22 cellular contexts compared by ENCODE assay signal in the genomic region with DNA sequence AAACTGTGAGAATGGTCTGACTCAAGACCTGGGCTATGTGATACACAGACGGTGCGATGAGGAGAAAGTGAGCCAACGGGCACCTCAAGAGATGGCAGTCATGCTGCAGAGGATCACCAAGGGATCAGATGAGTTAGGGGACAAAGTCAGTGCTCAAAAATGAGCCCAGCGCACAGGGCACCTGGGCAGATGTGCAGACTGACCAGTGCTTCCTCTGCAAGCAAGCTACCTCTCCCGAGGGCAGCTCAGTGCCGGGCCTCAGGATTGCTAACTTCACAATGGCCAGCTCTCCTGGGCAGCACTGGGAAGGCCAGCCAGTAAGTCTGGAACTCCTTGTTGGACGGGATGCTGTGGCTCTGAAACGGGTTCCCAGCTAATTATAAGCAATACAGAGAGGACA. TPM values are rescaled to one million over a fixed set of nuclear protein-coding genes. Genes with fewer than 3 reads are reported as not detected.
DNase-seq lines count a peak whose midpoint lies in the region; ATAC-seq and TF ChIP-seq lines count a peak whose summit lies in the region.
"Had no signal": no experiment of that assay in that cellular context is flagged by ENCODE, and none has a peak within 500 bp of the region (broad histone marks: within the 10 kb centered on the region; RNA-seq: fewer than 3 reads in every experiment).

No MANE protein-coding gene starts in this region.

- no peaks in the 10 kb centered on the region for H3K9me3 ChIP-seq in left ventricle myocardium inferior (replicated peaks)
- H3K9me3 ChIP-seq: BLaER1, Caco-2 had no signal

- H3K4me3 ChIP-seq in left ventricle myocardium inferior: no peak overlapping the region
- H3K4me3 ChIP-seq: BLaER1, GM12878, GM23248 had no signal

- peaks cover 6% of the 10 kb centered on the region for H3K9me3 Mint-ChIP-seq in glutamatergic neuron (ENCODE audit: unreplicated experiment)
- H3K9me3 Mint-ChIP-seq in activated T-cell treated with anti-CD3 and anti-CD28 coated beads, Interleukin-2, amount 50 U/mL, for 4 hours: no peaks in the 10 kb centered on the region
- H3K9me3 Mint-ChIP-seq: CD4-positive, CD25-positive, alpha-beta regulatory T cell; CD8-positive, alpha-beta T cell; H9 had no signal

- ATAC-seq in activated T-cell treated with anti-CD3 and anti-CD28 coated beads, Interleukin-2, amount 50 U/mL, for 4 hours: no peak
- ATAC-seq: CD8-positive, alpha-beta T cell; GM12878; HCT116 had no signal

- no peak overlapping the region for H3K4me3 Mint-ChIP-seq in glutamatergic neuron (ENCODE audit: unreplicated experiment)
- H3K4me3 Mint-ChIP-seq in activated T-cell treated with anti-CD3 and anti-CD28 coated beads, Interleukin-2, amount 50 U/mL, for 4 hours: no peak overlapping the region
- H3K4me3 Mint-ChIP-seq: B cell; CD4-positive, CD25-positive, alpha-beta regulatory T cell; CD8-positive, alpha-beta T cell; H9 had no signal

- H3K27ac Mint-ChIP-seq in glutamatergic neuron (ENCODE audit: unreplicated experiment): no peak overlapping the region
- H3K27ac Mint-ChIP-seq: B cell; CD4-positive, CD25-positive, alpha-beta regulatory T cell; CD8-positive, alpha-beta T cell had no signal

- DNase-seq in activated effector memory CD4-positive, alpha-beta T cell treated with anti-CD3 and anti-CD28 coated beads, Interleukin-2, amount 50 U/mL, for 16 hours: peak; percentile 43
- no peak for DNase-seq in activated effector memory CD4-positive, alpha-beta T cell treated with Interleukin-2 at 50 U/mL for 16 hours
- DNase-seq in iPS-NIHi7 (ENCODE audit: extremely low spot score) (peak; percentile 4), posterior vena cava (ENCODE audit: low spot score) (peak; percentile 56), glutamatergic neuron (no peak), left ventricle myocardium inferior (no peak)
- no peak for DNase-seq in activated T-cell treated with anti-CD3 and anti-CD28 coated beads, Interleukin-2, amount 50 U/mL, for 4 hours
- DNase-seq: Caco-2; CD4-positive, CD25-positive, alpha-beta regulatory T cell; CD8-positive, alpha-beta T cell; DMS 273 treated with DMSO at 0.1 percent for 48 hours; DMS79; EL; GDM1; GM23248; H9 had no signal

- TF ChIP-seq CTCF in glutamatergic neuron (IDR thresholded peaks at IDR 0.05; ENCODE audit: partially characterized antibody, unreplicated experiment) (no peak), left ventricle myocardium inferior (IDR thresholded peaks at IDR 0.05; ENCODE audit: borderline replicate concordance) (no peak)

- intact Hi-C loops in posterior vena cava (cut with DNase I) (no loop called here), left ventricle myocardium inferior (cut with micrococcal nuclease) (loop anchor here (10.0 kb wide), 1 partner anchor 49 kb away; no protein-coding TSS in a partner anchor)

- H3K4me1 ChIP-seq in left ventricle myocardium inferior: peaks cover 35% of the 10 kb centered on the region
- H3K4me1 ChIP-seq: Caco-2 had no signal

- H3K27ac ChIP-seq in left ventricle myocardium inferior (replicated peaks): no peak overlapping the region
- H3K27ac ChIP-seq: 22Rv1, BLaER1, C4-2B, GM23248 had no signal

- peaks cover 64% of the 10 kb centered on the region for H3K36me3 ChIP-seq in left ventricle myocardium inferior

- no peaks in the 10 kb centered on the region for H3K27me3 ChIP-seq in left ventricle myocardium inferior (ENCODE audit: low read depth)
- H3K27me3 ChIP-seq: BLaER1 had no signal

- H3K4me1 Mint-ChIP-seq in glutamatergic neuron (ENCODE audit: low read depth, unreplicated experiment): peaks cover 10% of the 10 kb centered on the region
- H3K4me1 Mint-ChIP-seq in activated T-cell treated with anti-CD3 and anti-CD28 coated beads, Interleukin-2, amount 50 U/mL, for 4 hours (ENCODE audit: low read depth): no peaks in the 10 kb centered on the region
- H3K4me1 Mint-ChIP-seq: B cell; CD4-positive, CD25-positive, alpha-beta regulatory T cell; H9 had no signal

- peaks cover 5% of the 10 kb centered on the region for H3K36me3 Mint-ChIP-seq in glutamatergic neuron (ENCODE audit: unreplicated experiment)
- H3K36me3 Mint-ChIP-seq in activated T-cell treated with anti-CD3 and anti-CD28 coated beads, Interleukin-2, amount 50 U/mL, for 4 hours (ENCODE audit: insufficient read depth): peaks cover 26% of the 10 kb centered on the region

- peaks cover 9% of the 10 kb centered on the region for H3K27me3 Mint-ChIP-seq in glutamatergic neuron (ENCODE audit: unreplicated experiment)
- no peaks in the 10 kb centered on the region for H3K27me3 Mint-ChIP-seq in activated T-cell treated with anti-CD3 and anti-CD28 coated beads, Interleukin-2, amount 50 U/mL, for 4 hours (ENCODE audit: low read depth)
- H3K27me3 Mint-ChIP-seq: B cell; CD4-positive, CD25-positive, alpha-beta regulatory T cell had no signal

RNA-seq across cellular contexts. Expression of gene HDHD5, which starts 15.3 kb away (rescaled TPM):
- 10 to 100 TPM; 19.6 to 19.9 TPM for total RNA-seq in posterior vena cava
- 30.2 TPM for total RNA-seq in glutamatergic neuron (ENCODE audit: unreplicated experiment)
- total RNA-seq in left ventricle myocardium inferior: 52.6 TPM
- total RNA-seq in activated T-cell treated with anti-CD3 and anti-CD28 coated beads, Interleukin-2, amount 50 U/mL, for 4 hours: 10 to 100 TPM; 56.2 to 69.1 (median 68.3) TPM

RNA-seq across cellular contexts. Expression of gene TMEM121B, which starts 22.7 kb away (rescaled TPM):
- total RNA-seq in posterior vena cava: under 1 TPM; 0.38 to 0.74 TPM
- total RNA-seq in glutamatergic neuron (ENCODE audit: unreplicated experiment): 44.1 TPM
- 1.5 TPM for total RNA-seq in left ventricle myocardium inferior
- total RNA-seq in activated T-cell treated with anti-CD3 and anti-CD28 coated beads, Interleukin-2, amount 50 U/mL, for 4 hours: under 1 TPM; 0.24 to 0.43 (median 0.38) TPM

RNA-seq across cellular contexts. Expression of gene IL17RA, which starts 59.0 kb away (rescaled TPM):
- total RNA-seq in posterior vena cava (10 to 100 TPM; 11.5 to 21.8 TPM), glutamatergic neuron (ENCODE audit: unreplicated experiment) (16.9 TPM), left ventricle myocardium inferior (7.6 TPM)
- 10 to 100 TPM; 14.1 to 19.6 (median 16.6) TPM for total RNA-seq in activated T-cell treated with anti-CD3 and anti-CD28 coated beads, Interleukin-2, amount 50 U/mL, for 4 hours

Comparison
In these comparisons a context has a peak if more than half of its experiments do, and no peak if none do; other contexts are left out.
1. DNase-seq: peak in activated effector memory CD4-positive, alpha-beta T cell treated with anti-CD3 and anti-CD28 coated beads, Interleukin-2, amount 50 U/mL, for 16 hours (single experiment), iPS-NIHi7 (single experiment) and posterior vena cava (single experiment); none in activated effector memory CD4-positive, alpha-beta T cell treated with Interleukin-2 at 50 U/mL for 16 hours (single experiment), glutamatergic neuron (single experiment), left ventricle myocardium inferior (single experiment) and activated T-cell treated with anti-CD3 and anti-CD28 coated beads, Interleukin-2, amount 50 U/mL, for 4 hours (single experiment).
2. RNA of gene TMEM121B, which starts 22.7 kb away (total RNA-seq): 44.1 TPM in glutamatergic neuron (single experiment); 1.5 TPM in left ventricle myocardium inferior (single experiment), 0.38 to 0.74 TPM in posterior vena cava and 0.24 to 0.43 TPM in activated T-cell treated with anti-CD3 and anti-CD28 coated beads, Interleukin-2, amount 50 U/mL, for 4 hours; every median in the first group is over 10 times any median in the second.